In the genomic region with DNA sequence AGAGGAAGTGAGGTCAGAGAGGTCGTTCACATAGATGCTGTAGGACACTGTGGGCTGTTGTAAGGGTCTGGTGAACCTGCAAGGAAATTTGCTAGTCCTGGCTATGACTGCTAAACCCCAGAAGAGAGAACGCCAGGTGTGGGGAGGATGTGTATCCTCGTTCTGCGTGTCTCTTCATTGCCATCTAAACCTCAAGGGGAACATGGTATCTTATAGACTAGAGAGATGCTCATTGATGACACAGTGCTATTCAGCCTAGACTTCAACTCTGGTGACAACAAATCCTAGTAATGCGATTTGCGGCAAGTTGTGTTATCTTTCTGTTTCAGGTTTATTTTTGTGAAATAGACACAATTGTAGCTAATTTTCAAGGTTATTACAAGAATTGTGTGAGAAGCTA, we compare ENCODE assay signal across 27 cellular contexts.
"Had no signal": no experiment of that assay in that cellular context is flagged by ENCODE, and none has a peak within 500 bp of the region (broad histone marks: within the 10 kb centered on the region; RNA-seq: fewer than 3 reads in every experiment).

No MANE protein-coding gene starts in this region.

- H3K4me1 ChIP-seq: colonic mucosa, left lung, lower lobe of right lung had no signal

- H3K4me1 Mint-ChIP-seq: mesothelial cell of epicardium, naive B cell had no signal

- H3K36me3 Mint-ChIP-seq: mesothelial cell of epicardium, naive B cell had no signal

- H3K27me3 Mint-ChIP-seq: dendritic cell treated with granulocyte-macrophage colony-stimulating factor and Interleukin-4, amounts not matched to agents 40 ng/mL and 50 ng/mL, for 4 days; effector memory CD8-positive, alpha-beta T cell; naive B cell had no signal

- H3K27me3 ChIP-seq: colonic mucosa, esophagus squamous epithelium, gastrocnemius medialis, heart right ventricle, left lung had no signal

- H3K4me3 Mint-ChIP-seq: dendritic cell treated with granulocyte-macrophage colony-stimulating factor and Interleukin-4, amounts not matched to agents 40 ng/mL and 50 ng/mL, for 4 days; effector memory CD8-positive, alpha-beta T cell; endodermal cell; mesothelial cell of epicardium; naive B cell had no signal

- H3K36me3 ChIP-seq: colonic mucosa, esophagus squamous epithelium, gastrocnemius medialis, heart right ventricle, left lung, lower lobe of right lung had no signal

- FAIRE-seq: endometrium, islet of Langerhans, keratinocyte had no signal

- DNase-seq: colonic mucosa; cortex of kidney; effector CD8-positive, alpha-beta T cell; effector memory CD8-positive, alpha-beta T cell; endodermal cell; erythroblast; esophagus squamous epithelium; foreskin fibroblast; gastrocnemius medialis; glutamatergic neuron; head of caudate nucleus; heart right ventricle; hippocampal formation; left cardiac atrium; left lung; left ventricle myocardium superior; lower lobe of right lung; mesenchymal stem cell; mucosa of descending colon; naive B cell had no signal

- ATAC-seq: effector memory CD8-positive, alpha-beta T cell; esophagus mucosa; gastrocnemius medialis; left cardiac atrium; left lung; left ventricle myocardium superior; lower lobe of right lung; mucosa of descending colon had no signal

- H3K27ac ChIP-seq: colonic mucosa, epithelial cell of prostate, esophagus squamous epithelium, gastrocnemius medialis, left lung, lower lobe of right lung had no signal

- H3K9me3 Mint-ChIP-seq: dendritic cell treated with granulocyte-macrophage colony-stimulating factor and Interleukin-4, amounts not matched to agents 40 ng/mL and 50 ng/mL, for 4 days had no signal

- H3K27ac Mint-ChIP-seq: dendritic cell treated with granulocyte-macrophage colony-stimulating factor and Interleukin-4, amounts not matched to agents 40 ng/mL and 50 ng/mL, for 4 days; effector memory CD8-positive, alpha-beta T cell; endodermal cell; mesothelial cell of epicardium; naive B cell had no signal

- H3K9me3 ChIP-seq: colonic mucosa, esophagus squamous epithelium, gastrocnemius medialis, heart right ventricle, left lung, lower lobe of right lung, mucosa of descending colon had no signal

- H3K4me3 ChIP-seq: colonic mucosa, esophagus squamous epithelium, gastrocnemius medialis, heart right ventricle, left lung, lower lobe of right lung, mucosa of descending colon had no signal
